9 cellular contexts compared by ENCODE assay signal in genomic region chr2:101741775-101742520, GRCh38. TPM values are rescaled to one million over a fixed set of nuclear protein-coding genes. Genes with fewer than 3 reads are reported as not detected.
DNase-seq lines count a peak whose midpoint lies in the region; ATAC-seq, FAIRE-seq and TF ChIP-seq lines count a peak whose summit lies in the region.
"Had no signal": no experiment of that assay in that cellular context is flagged by ENCODE, and none has a peak within 500 bp of the region (broad histone marks: within the 10 kb centered on the region; RNA-seq: fewer than 3 reads in every experiment).

No MANE protein-coding gene starts in this region.

- peak overlapping the region; percentile 39; the same call in 1 of the 2 replicates for H3K4me2 ChIP-seq in SK-N-SH
- H3K4me2 ChIP-seq in osteoblast (ENCODE audit: insufficient read depth, low read length), result peak overlapping the region; percentile 52

- H3K9me3 ChIP-seq in CD8-positive, alpha-beta T cell (ENCODE audit: low read length), result no peaks in the 10 kb centered on the region
- H3K9me3 ChIP-seq in SK-N-SH (no peaks in the 10 kb centered on the region), osteoblast (ENCODE audit: low read depth, low read length) (no peaks in the 10 kb centered on the region)

- H4K20me1 ChIP-seq in SK-N-SH (ENCODE audit: insufficient read depth), result peaks cover 86% of the 10 kb centered on the region
- peaks cover 59% of the 10 kb centered on the region for H4K20me1 ChIP-seq in osteoblast (ENCODE audit: insufficient read depth, low read length)

- H3K79me2 ChIP-seq in SK-N-SH (ENCODE audit: insufficient read depth) (peaks cover 97% of the 10 kb centered on the region), osteoblast (ENCODE audit: insufficient read depth, low read length) (peaks cover 92% of the 10 kb centered on the region)

- TF ChIP-seq EP300 in SK-N-SH (IDR thresholded peaks at IDR 0.05; ENCODE audit: borderline replicate concordance in 1 of 2, low read depth in 1 of 2, low read length in 1 of 2), result no peak

- H3K27me3 Mint-ChIP-seq in CD8-positive, alpha-beta T cell (ENCODE audit: low read depth), result no peaks in the 10 kb centered on the region

- peak overlapping the region; percentile 83 for H3K27ac Mint-ChIP-seq in CD8-positive, alpha-beta T cell

- no peaks in the 10 kb centered on the region for H3K9me2 ChIP-seq in SK-N-SH

- POLR2A ChIA-PET in CD8-positive, alpha-beta T cell (lab: Charles Lee), result interaction anchor here (0.6 to 1.1 kb wide), 4 partner anchors 12 to 31 kb away, joined by 3 to 4 read pairs (median 3); no protein-coding TSS in a partner anchor
- POLR2A ChIA-PET in SK-N-SH (lab: Yijun Ruan, JAX), result no interaction called here

- H3K4me1 ChIP-seq in CD8-positive, alpha-beta T cell (ENCODE audit: insufficient read depth, low read length), result peaks cover 66% of the 10 kb centered on the region
- H3K4me1 ChIP-seq in SK-N-SH (ENCODE audit: control insufficient read depth in 1 of 2, insufficient read depth in 2 of 2, low read depth in 1 of 2, low read length in 1 of 2) (peaks cover 10 to 38% of the 10 kb centered on the region in 2 experiments; a peak in 3 of 4 replicates), foreskin keratinocyte (peaks cover 56% of the 10 kb centered on the region), osteoblast (ENCODE audit: insufficient read depth, low read length) (peaks cover 55% of the 10 kb centered on the region)

- peak overlapping the region; percentile 43 for H3K4me3 Mint-ChIP-seq in CD8-positive, alpha-beta T cell

- H3K9me3 Mint-ChIP-seq in CD8-positive, alpha-beta T cell, result no peaks in the 10 kb centered on the region

- peaks cover 23% of the 10 kb centered on the region for H3F3A ChIP-seq in SK-N-SH (replicated peaks; ENCODE audit: insufficient read depth)

- H3K27me3 ChIP-seq in CD8-positive, alpha-beta T cell (ENCODE audit: insufficient read depth, low read length), result no peaks in the 10 kb centered on the region
- H3K27me3 ChIP-seq in SK-N-SH (ENCODE audit: insufficient read depth), result no peaks in the 10 kb centered on the region
- no peaks in the 10 kb centered on the region for H3K27me3 ChIP-seq in foreskin keratinocyte
- H3K27me3 ChIP-seq in osteoblast (ENCODE audit: insufficient read depth, low read length), result no peaks in the 10 kb centered on the region

- H3K4me1 Mint-ChIP-seq in CD8-positive, alpha-beta T cell (ENCODE audit: low read depth), result peaks cover 87% of the 10 kb centered on the region

- no peaks in the 10 kb centered on the region for H3K36me3 Mint-ChIP-seq in CD8-positive, alpha-beta T cell

- TF ChIP-seq RAD21 in SK-N-SH (IDR thresholded peaks at IDR 0.05; ENCODE audit: low read length), result no peak

- H3K27ac ChIP-seq in CD8-positive, alpha-beta T cell (ENCODE audit: low read depth, low read length), result no peak overlapping the region
- H3K27ac ChIP-seq in SK-N-SH (ENCODE audit: low read depth in 2 of 2, low read length in 1 of 2) (peak overlapping the region in 1 of 2 experiments; percentile 42; a peak in 3 of 4 replicates), foreskin keratinocyte (peak overlapping the region; percentile 73), osteoblast (ENCODE audit: low read depth, low read length) (peak overlapping the region; percentile 70)

- WGBS in SK-N-SH (ENCODE audit: low lambda C conversion rate), result 82% methylated on average over 7 of the region's 9 CpGs

- intact Hi-C loops in CD8-positive, alpha-beta T cell (cut with DNase I, micrococcal nuclease), result no loop called here

- TF ChIP-seq CTCF in CD8-positive, alpha-beta T cell (IDR thresholded peaks at IDR 0.05), result no peak
- TF ChIP-seq CTCF in SK-N-SH (IDR thresholded peaks at IDR 0.05) (no peak), foreskin keratinocyte (conservative IDR thresholded peaks at IDR 0.05) (peak; percentile 55), osteoblast (IDR thresholded peaks at IDR 0.05; ENCODE audit: extremely low read depth, low read depth, low read length) (no peak), D721Med (IDR thresholded peaks at IDR 0.05; ENCODE audit: insufficient read depth, missing control alignments) (no peak)

- H3K9ac ChIP-seq in SK-N-SH, result no peak overlapping the region; the same call in 1 of the 2 replicates

- H3K4me3 ChIP-seq in CD8-positive, alpha-beta T cell (ENCODE audit: low read depth, low read length), result no peak overlapping the region
- no peak overlapping the region for H3K4me3 ChIP-seq in SK-N-SH (ENCODE audit: low read depth in 2 of 2, low read length in 1 of 2)
- H3K4me3 ChIP-seq in osteoblast (ENCODE audit: insufficient read depth, low read length), result no peak overlapping the region

- CTCF ChIA-PET in CD8-positive, alpha-beta T cell (lab: Charles Lee), result interaction anchor here (0.9 to 1.2 kb wide), 4 partner anchors 16 to 399 kb away, joined by 3 to 4 read pairs (median 3); no protein-coding TSS in a partner anchor
- CTCF ChIA-PET in SK-N-SH (lab: Yijun Ruan, JAX), result interaction anchor here (0.6 kb wide), 1 partner anchor 277 kb away, joined by 3 read pairs; no protein-coding TSS in a partner anchor

- no peak for FAIRE-seq in D721Med (lab: Jason Lieb, UNC)

- DNase-seq in CD8-positive, alpha-beta T cell, result no peak
- no peak for DNase-seq in SK-N-SH
- DNase-seq in foreskin keratinocyte, result peak; percentile 82 to 92
- DNase-seq in osteoblast (ENCODE audit: insufficient read length, low spot score, missing footprints), result peak; percentile 61
- no peak for DNase-seq in D721Med (ENCODE audit: insufficient read length, low spot score)
- no peak for DNase-seq in AML-193 (lab: John Stamatoyannopoulos, UW)
- DNase-seq in NCI-H1105 (lab: John Stamatoyannopoulos, UW), result no peak
- DNase-seq: NCI-H524 treated with DMSO at 0.1 percent for 48 hours had no signal

- ATAC-seq in CD8-positive, alpha-beta T cell, result no peak
- ATAC-seq in foreskin keratinocyte (peak; percentile 85), GM19455 (IDR thresholded peaks at IDR 0.05; ENCODE audit: unreplicated experiment) (no peak)

- H3K36me3 ChIP-seq in CD8-positive, alpha-beta T cell (ENCODE audit: insufficient read depth, low read length), result no peaks in the 10 kb centered on the region
- H3K36me3 ChIP-seq in SK-N-SH (replicated peaks in 1 of 2; ENCODE audit: control insufficient read depth in 1 of 2, insufficient read depth in 2 of 2, low read length in 1 of 2) (no peaks in the 10 kb centered on the region), osteoblast (ENCODE audit: insufficient read depth, low read length) (peaks cover 6% of the 10 kb centered on the region)

- H2AFZ ChIP-seq in SK-N-SH (ENCODE audit: low read depth) (no peak overlapping the region), osteoblast (ENCODE audit: low read length) (no peak overlapping the region)

TF ChIP-seq in SK-N-SH, 30 proteins besides CTCF, POLR2A, EP300 and RAD21 (continues in another document):
- TF ChIP-seq USF2 (IDR thresholded peaks at IDR 0.05; ENCODE audit: borderline replicate concordance, low read depth, low read length) (no peak), EZH2phosphoT487 (IDR thresholded peaks at IDR 0.05; ENCODE audit: borderline replicate concordance, low read depth) (no peak), GATA2 (CRISPR knock-in tag; IDR thresholded peaks at IDR 0.05) (no peak), REST (IDR thresholded peaks at IDR 0.05; ENCODE audit: low read depth, low read length) (no peak), GABPA (IDR thresholded peaks at IDR 0.05; ENCODE audit: low read depth) (no peak), YY1 (IDR thresholded peaks at IDR 0.05; ENCODE audit: low read depth) (no peak), RFX5 (IDR thresholded peaks at IDR 0.05; ENCODE audit: low read length) (no peak)

RNA-seq across cellular contexts. Expression of gene MAP4K4, which starts 44.4 kb away (rescaled TPM):
- total RNA-seq in CD8-positive, alpha-beta T cell, result 10 to 100 TPM; 72.4 TPM
- polyA plus RNA-seq in SK-N-SH (2012; rRNA removed) (68.5 and 72.9 TPM in 2 replicates), foreskin keratinocyte (40.3 and 41.7 TPM in 2 replicates)
- 72.8 and 73.6 TPM in 2 replicates for polyA plus RNA-seq in SK-N-SH (2012; cell fraction: cytosol; rRNA removed)
- 94.7 and 115 TPM in 2 replicates for polyA plus RNA-seq in SK-N-SH (2012; cell fraction: nucleus; rRNA removed)
- total RNA-seq in foreskin keratinocyte (99.2 and 107 TPM in 2 replicates), osteoblast (231 and 287 TPM in 2 replicates)

Comparison
In these comparisons a context has a peak if more than half of its experiments do, and no peak if none do; other contexts are left out.
1. DNase-seq: peak in foreskin keratinocyte (2 of 2) and osteoblast (single experiment); none in CD8-positive, alpha-beta T cell (0 of 7), SK-N-SH (single experiment), D721Med (single experiment), AML-193 (0 of 2) and NCI-H1105 (single experiment).